Comparison of ENCODE assay signal across 16 cellular contexts in the genomic region with DNA sequence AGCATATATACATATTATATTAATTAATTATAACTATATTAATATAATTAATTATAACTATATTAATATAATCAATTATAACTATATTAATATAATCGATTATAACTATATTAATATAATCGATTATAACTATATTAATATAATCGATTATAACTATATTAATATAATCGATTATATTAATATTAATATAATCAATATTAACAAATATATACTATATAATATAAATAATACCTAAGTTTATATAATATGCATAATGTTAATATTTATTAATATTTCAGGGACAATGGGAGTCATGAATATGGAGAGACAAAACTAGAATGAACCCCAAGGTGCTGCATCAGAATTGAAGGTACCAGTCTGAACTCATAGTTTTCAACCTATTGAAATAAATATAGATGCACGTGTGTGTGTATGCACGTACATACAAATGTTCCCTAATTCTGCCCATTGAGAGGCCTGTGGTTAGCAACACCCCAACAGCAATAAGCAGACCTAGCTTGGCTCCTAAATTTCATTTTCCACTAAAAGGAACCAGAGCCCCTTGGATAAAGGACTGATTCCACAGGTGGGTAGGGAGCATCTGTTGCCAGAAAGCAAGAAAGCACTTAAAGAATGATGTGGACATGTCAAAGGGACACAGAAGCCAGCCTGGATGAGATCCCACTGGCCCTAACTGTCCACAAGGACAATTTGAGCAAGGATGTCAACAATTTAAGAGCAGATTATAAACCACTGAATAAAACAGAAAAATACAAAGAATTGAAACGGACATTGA. TPM values are rescaled to one million over a fixed set of nuclear protein-coding genes. Genes with fewer than 3 reads are reported as not detected.
DNase-seq lines count a peak whose midpoint lies in the region; ATAC-seq and FAIRE-seq lines count a peak whose summit lies in the region.
"Had no signal": no experiment of that assay in that cellular context is flagged by ENCODE, and none has a peak within 500 bp of the region (broad histone marks: within the 10 kb centered on the region; RNA-seq: fewer than 3 reads in every experiment).

No MANE protein-coding gene starts in this region.

- WGBS in right cardiac atrium, result 77% methylated on average over 7 of the region's 7 CpGs

- H3K27ac ChIP-seq in right cardiac atrium (ENCODE audit: low read length), result peak overlapping the region; percentile 47
- H3K27ac ChIP-seq: SJCRH30 had no signal

- H3K27me3 Mint-ChIP-seq in T-helper 1 cell treated with Interleukin-12 subunit alpha and Interleukin-12 subunit beta and Interleukin-4 antibody, amounts not matched to agents 30 μg/mL and 1 μg/mL, for 36 hours (ENCODE audit: low read depth), result no peaks in the 10 kb centered on the region

- H3K4me1 ChIP-seq in right cardiac atrium (ENCODE audit: control insufficient read depth, insufficient read depth, low read length), result peaks cover 44% of the 10 kb centered on the region

- H3K36me3 Mint-ChIP-seq in T-helper 1 cell treated with Interleukin-12 subunit alpha and Interleukin-12 subunit beta and Interleukin-4 antibody, amounts not matched to agents 30 μg/mL and 1 μg/mL, for 36 hours (ENCODE audit: low read depth), result peaks cover 40% of the 10 kb centered on the region
- peaks cover 94% of the 10 kb centered on the region for H3K36me3 Mint-ChIP-seq in stimulated activated effector memory CD8-positive, alpha-beta T cell treated with anti-CD3 and anti-CD28 coated beads, Interleukin-12 subunit alpha, Interleukin-12 subunit beta, amount 100 ng/mL, for 72 hours

- no peak overlapping the region for H3K4me3 Mint-ChIP-seq in T-helper 1 cell treated with Interleukin-12 subunit alpha and Interleukin-12 subunit beta and Interleukin-4 antibody, amounts not matched to agents 30 μg/mL and 1 μg/mL, for 36 hours
- no peak overlapping the region for H3K4me3 Mint-ChIP-seq in stimulated activated effector memory CD8-positive, alpha-beta T cell treated with anti-CD3 and anti-CD28 coated beads, Interleukin-12 subunit alpha, Interleukin-12 subunit beta, amount 100 ng/mL, for 72 hours

- no peak overlapping the region for H3K4me3 ChIP-seq in right cardiac atrium (ENCODE audit: low read length)
- H3K4me3 ChIP-seq: SJCRH30 had no signal

- no peaks in the 10 kb centered on the region for H3K9me3 ChIP-seq in right cardiac atrium (ENCODE audit: control insufficient read depth, low read length)
- H3K9me3 ChIP-seq: SJCRH30 had no signal

- H3K4me1 Mint-ChIP-seq in T-helper 1 cell treated with Interleukin-12 subunit alpha and Interleukin-12 subunit beta and Interleukin-4 antibody, amounts not matched to agents 30 μg/mL and 1 μg/mL, for 36 hours (ENCODE audit: low read depth), result peaks cover 62% of the 10 kb centered on the region
- peaks cover 89% of the 10 kb centered on the region for H3K4me1 Mint-ChIP-seq in stimulated activated effector memory CD8-positive, alpha-beta T cell treated with anti-CD3 and anti-CD28 coated beads, Interleukin-12 subunit alpha, Interleukin-12 subunit beta, amount 100 ng/mL, for 72 hours

- peak; percentile 99 for FAIRE-seq in TTC549 (lab: Jason Lieb, UNC)
- FAIRE-seq: urothelium cell line had no signal

- no peaks in the 10 kb centered on the region for H3K9me3 Mint-ChIP-seq in T-helper 1 cell treated with Interleukin-12 subunit alpha and Interleukin-12 subunit beta and Interleukin-4 antibody, amounts not matched to agents 30 μg/mL and 1 μg/mL, for 36 hours
- H3K9me3 Mint-ChIP-seq in stimulated activated effector memory CD8-positive, alpha-beta T cell treated with anti-CD3 and anti-CD28 coated beads, Interleukin-12 subunit alpha, Interleukin-12 subunit beta, amount 100 ng/mL, for 72 hours, result no peaks in the 10 kb centered on the region

- intact Hi-C loops in right cardiac atrium (cut with DNase I), result no loop called here

- no peaks in the 10 kb centered on the region for H3K27me3 ChIP-seq in right cardiac atrium (ENCODE audit: control insufficient read depth, insufficient read depth)
- H3K27me3 ChIP-seq: SJCRH30 had no signal

- H3K27ac Mint-ChIP-seq in T-helper 1 cell treated with Interleukin-12 subunit alpha and Interleukin-12 subunit beta and Interleukin-4 antibody, amounts not matched to agents 30 μg/mL and 1 μg/mL, for 36 hours, result peak overlapping the region; percentile 49
- peak overlapping the region; percentile 98 for H3K27ac Mint-ChIP-seq in stimulated activated effector memory CD8-positive, alpha-beta T cell treated with anti-CD3 and anti-CD28 coated beads, Interleukin-12 subunit alpha, Interleukin-12 subunit beta, amount 100 ng/mL, for 72 hours

- no peak for ATAC-seq in right cardiac atrium
- no peak for ATAC-seq in stimulated activated effector memory CD8-positive, alpha-beta T cell treated with anti-CD3 and anti-CD28 coated beads, Interleukin-12 subunit alpha, Interleukin-12 subunit beta, amount 100 ng/mL, for 72 hours

- DNase-seq in T-helper 1 cell (no peak), right cardiac atrium (no peak), amygdala (lab: John Stamatoyannopoulos, UW) (no peak), NCI-H1105 (lab: John Stamatoyannopoulos, UW) (no peak), iPS-NIHi7 (ENCODE audit: extremely low spot score) (no peak)
- DNase-seq in stimulated activated effector memory CD8-positive, alpha-beta T cell treated with anti-CD3 and anti-CD28 coated beads, Interleukin-12 subunit alpha, Interleukin-12 subunit beta, amount 100 ng/mL, for 72 hours (ENCODE audit: low spot score in 2 of 2), result no peak
- DNase-seq: ACHN; activated CD4-positive, CD25-positive, alpha-beta regulatory T cell treated with anti-CD3 and anti-CD28 coated beads, Interleukin-2, amount 50 U/mL, for 72 hours; activated effector memory CD4-positive, alpha-beta T cell treated with Interleukin-2 at 50 U/mL for 16 hours; cerebellar nuclear complex; NCI-H1048; NCI-H510A; SJCRH30 had no signal

RNA-seq across cellular contexts. Expression of gene SSH1, which starts 21.3 kb away (rescaled TPM):
- 10 to 100 TPM; 39.2 to 46.6 (median 41.5) TPM for total RNA-seq in right cardiac atrium
- 11.6 TPM for polyA plus RNA-seq in right cardiac atrium

RNA-seq across cellular contexts. Expression of gene DAO, which starts 43.8 kb away (rescaled TPM):
- total RNA-seq in right cardiac atrium, result not detected
- polyA plus RNA-seq in right cardiac atrium, result not detected
- total RNA-seq: SJCRH30 had no signal
